Comparison of ENCODE assay signal across 1 cellular context in the genomic region with DNA sequence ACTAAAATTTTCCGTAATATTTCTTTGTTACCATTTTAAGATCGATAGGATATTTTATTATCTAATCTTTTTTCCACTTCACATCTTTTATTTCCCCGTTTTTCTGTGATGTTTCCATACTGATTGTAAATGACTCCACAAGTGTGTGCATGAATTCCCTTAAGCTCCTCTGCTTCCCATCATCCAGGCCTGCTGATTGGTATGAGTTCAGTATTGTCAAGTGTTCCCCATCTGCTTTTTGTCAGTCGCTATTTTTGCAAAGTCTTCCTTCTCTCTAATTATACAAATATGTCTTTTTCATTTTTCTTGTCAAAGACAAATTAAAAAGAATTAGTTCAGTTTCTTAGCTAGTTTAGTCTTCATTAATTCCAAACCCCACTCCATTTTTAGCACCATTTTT.
TF ChIP-seq lines count a peak whose summit lies in the region.

No MANE protein-coding gene starts in this region.

TF ChIP-seq in IMR-90, 13 proteins besides CTCF, POLR2A, EP300 and RAD21 (continued from another document):
- TF ChIP-seq MXI1 (IDR thresholded peaks at IDR 0.05; ENCODE audit: borderline replicate concordance, low read depth, low read length), result no peak
- no peak for TF ChIP-seq MAFK (IDR thresholded peaks at IDR 0.05; ENCODE audit: low read depth, low read length)
- TF ChIP-seq NFE2L2 (IDR thresholded peaks at IDR 0.05; ENCODE audit: low read depth, low read length), result no peak
- no peak for TF ChIP-seq BHLHE40 (IDR thresholded peaks at IDR 0.05; ENCODE audit: low read depth, low read length)
- no peak for TF ChIP-seq MAZ (IDR thresholded peaks at IDR 0.05; ENCODE audit: borderline replicate concordance, low read depth, low read length)
- no peak for TF ChIP-seq FOS (IDR thresholded peaks at IDR 0.05; ENCODE audit: low read depth, low read length)
- TF ChIP-seq, protein P1, sequence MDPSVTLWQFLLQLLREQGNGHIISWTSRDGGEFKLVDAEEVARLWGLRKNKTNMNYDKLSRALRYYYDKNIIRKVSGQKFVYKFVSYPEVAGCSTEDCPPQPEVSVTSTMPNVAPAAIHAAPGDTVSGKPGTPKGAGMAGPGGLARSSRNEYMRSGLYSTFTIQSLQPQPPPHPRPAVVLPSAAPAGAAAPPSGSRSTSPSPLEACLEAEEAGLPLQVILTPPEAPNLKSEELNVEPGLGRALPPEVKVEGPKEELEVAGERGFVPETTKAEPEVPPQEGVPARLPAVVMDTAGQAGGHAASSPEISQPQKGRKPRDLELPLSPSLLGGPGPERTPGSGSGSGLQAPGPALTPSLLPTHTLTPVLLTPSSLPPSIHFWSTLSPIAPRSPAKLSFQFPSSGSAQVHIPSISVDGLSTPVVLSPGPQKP (IDR thresholded peaks at IDR 0.05; ENCODE audit: borderline replicate concordance, low read depth, low read length), result no peak
- no peak for TF ChIP-seq RFX5 (IDR thresholded peaks at IDR 0.05; ENCODE audit: low read depth, low read length)
- no peak for TF ChIP-seq USF2 (IDR thresholded peaks at IDR 0.05; ENCODE audit: low read depth, low read length)
- no peak for TF ChIP-seq CHD1 (IDR thresholded peaks at IDR 0.05; ENCODE audit: low read depth, low read length)
- TF ChIP-seq RCOR1 (IDR thresholded peaks at IDR 0.05; ENCODE audit: insufficient replicate concordance, low read length), result no peak
- TF ChIP-seq SMC3 (IDR thresholded peaks at IDR 0.05; ENCODE audit: low read depth, low read length), result no peak
